Comparison of ENCODE assay signal across 8 cellular contexts in genomic region chr5:95842955-95843544, GRCh38. TPM values are rescaled to one million over a fixed set of nuclear protein-coding genes. Genes with fewer than 3 reads are reported as not detected.
DNase-seq lines count a peak whose midpoint lies in the region; ATAC-seq, FAIRE-seq and TF ChIP-seq lines count a peak whose summit lies in the region.

No MANE protein-coding gene starts in this region.

- H3K4me3 ChIP-seq in naive thymus-derived CD4-positive, alpha-beta T cell (ENCODE audit: low read length) = no peak overlapping the region

- H3K4me1 ChIP-seq in naive thymus-derived CD4-positive, alpha-beta T cell (ENCODE audit: control insufficient read depth in 2 of 2, insufficient read depth in 2 of 2, low read length in 2 of 2) = peaks cover 10 to 13% of the 10 kb centered on the region in 2 donors

- TF ChIP-seq CTCF in VCaP (conservative IDR thresholded peaks at IDR 0.05) = no peak

- peaks cover 2% of the 10 kb centered on the region for H3K27me3 Mint-ChIP-seq in dendritic cell treated with granulocyte-macrophage colony-stimulating factor and Interleukin-4, amounts not matched to agents 40 ng/mL and 50 ng/mL, for 4 days
- peaks cover 0 to 6% (median 0%) of the 10 kb centered on the region in 5 donors for H3K27me3 Mint-ChIP-seq in naive thymus-derived CD4-positive, alpha-beta T cell

- CTCF ChIA-PET in naive thymus-derived CD4-positive, alpha-beta T cell (lab: Charles Lee) = interaction anchor here (0.6 to 15.0 kb wide), 11 partner anchors 8 to 198 kb away, joined by 3 to 357 read pairs (median 5); partner anchors contain the start of gene GLRX

- H3K4me1 Mint-ChIP-seq in dendritic cell treated with granulocyte-macrophage colony-stimulating factor and Interleukin-4, amounts not matched to agents 40 ng/mL and 50 ng/mL, for 4 days (ENCODE audit: low read depth) = peaks cover 65% of the 10 kb centered on the region
- peaks cover 18 to 30% (median 22%) of the 10 kb centered on the region in 7 donors for H3K4me1 Mint-ChIP-seq in naive thymus-derived CD4-positive, alpha-beta T cell

- H3K9me3 ChIP-seq in naive thymus-derived CD4-positive, alpha-beta T cell (ENCODE audit: control insufficient read depth in 2 of 3, low read length in 3 of 3) = no peaks in the 10 kb centered on the region

- POLR2A ChIA-PET in naive thymus-derived CD4-positive, alpha-beta T cell (lab: Charles Lee) = interaction anchor here (0.8 to 2.0 kb wide), 7 partner anchors 11 to 83 kb away, joined by 3 to 16 read pairs (median 4); no protein-coding TSS in a partner anchor

- H3K4me3 Mint-ChIP-seq in dendritic cell treated with granulocyte-macrophage colony-stimulating factor and Interleukin-4, amounts not matched to agents 40 ng/mL and 50 ng/mL, for 4 days = no peak overlapping the region
- peak overlapping the region in 8 of 10 donors; percentile 34 to 72 (median 58) for H3K4me3 Mint-ChIP-seq in naive thymus-derived CD4-positive, alpha-beta T cell

- H3K36me3 ChIP-seq in naive thymus-derived CD4-positive, alpha-beta T cell (ENCODE audit: control insufficient read depth in 2 of 3, insufficient read depth in 3 of 3, low read length in 3 of 3) = no peaks in the 10 kb centered on the region

- no peaks in the 10 kb centered on the region for H3K9me3 Mint-ChIP-seq in dendritic cell treated with granulocyte-macrophage colony-stimulating factor and Interleukin-4, amounts not matched to agents 40 ng/mL and 50 ng/mL, for 4 days
- no peaks in the 10 kb centered on the region for H3K9me3 Mint-ChIP-seq in naive thymus-derived CD4-positive, alpha-beta T cell

- ATAC-seq in GM21528 (IDR thresholded peaks at IDR 0.05; ENCODE audit: low FRiP score, unreplicated experiment) = peak; percentile 89
- peak; percentile 86 for ATAC-seq in naive thymus-derived CD4-positive, alpha-beta T cell

- H3K27ac ChIP-seq in VCaP = peak overlapping the region; percentile 47
- H3K27ac ChIP-seq in naive thymus-derived CD4-positive, alpha-beta T cell (ENCODE audit: low read depth, low read length) = peak overlapping the region; percentile 26

- no peaks in the 10 kb centered on the region for H3K36me3 Mint-ChIP-seq in dendritic cell treated with granulocyte-macrophage colony-stimulating factor and Interleukin-4, amounts not matched to agents 40 ng/mL and 50 ng/mL, for 4 days (ENCODE audit: low read depth)
- H3K36me3 Mint-ChIP-seq in naive thymus-derived CD4-positive, alpha-beta T cell = no peaks in the 10 kb centered on the region

- DNase-seq in Daoy (ENCODE audit: low read depth) = peak; percentile 83
- DNase-seq in HUDEP-2 (lab: John Stamatoyannopoulos, UW; ENCODE audit: unreplicated experiment in 76 of 76) = peak in 73 of 76 experiments; percentile 10 to 90 (median 71)
- peak; percentile 23 to 62 (median 46) for DNase-seq in naive thymus-derived CD4-positive, alpha-beta T cell
- DNase-seq in urothelium cell line (ENCODE audit: low spot score) = peak; percentile 76
- no peak for DNase-seq in HuH-7 (ENCODE audit: low spot score)

- no peak for FAIRE-seq in urothelium cell line (lab: Jason Lieb, UNC)

- peak overlapping the region; percentile 88 for H3K27ac Mint-ChIP-seq in dendritic cell treated with granulocyte-macrophage colony-stimulating factor and Interleukin-4, amounts not matched to agents 40 ng/mL and 50 ng/mL, for 4 days
- peak overlapping the region; percentile 54 to 94 (median 87) for H3K27ac Mint-ChIP-seq in naive thymus-derived CD4-positive, alpha-beta T cell

- intact Hi-C loops in dendritic cell treated with granulocyte-macrophage colony-stimulating factor and Interleukin-4, amounts not matched to agents 40 ng/mL and 50 ng/mL, for 4 days (cut with micrococcal nuclease) = loop anchor here (1.0 to 5.0 kb wide), 5 partner anchors 18 to 286 kb away; partner anchors contain the start of genes ARSK and RFESD
- intact Hi-C loops in naive thymus-derived CD4-positive, alpha-beta T cell (cut with micrococcal nuclease) = loop anchor here (1.0 to 2.0 kb wide), 10 partner anchors 8 to 288 kb away; partner anchors contain the start of genes ARSK (in 1 of the 2) and RHOBTB3 (in 1 of the 2)

- H3K27me3 ChIP-seq in naive thymus-derived CD4-positive, alpha-beta T cell (ENCODE audit: control insufficient read depth in 2 of 2, insufficient read depth in 2 of 2, low read length in 2 of 2) = no peaks in the 10 kb centered on the region

RNA-seq across cellular contexts. Expression of gene GLRX, which starts 20.5 kb away (rescaled TPM):
- total RNA-seq in Daoy (2014; rRNA removed; shearing (Covaris generic)) = 7.1 and 8.3 TPM in 2 replicates
- 10 to 100 TPM; 26.3 to 89.5 (median 55.6) TPM for total RNA-seq in naive thymus-derived CD4-positive, alpha-beta T cell
- 100 to 1,000 TPM; 187 to 205 TPM for polyA plus RNA-seq in naive thymus-derived CD4-positive, alpha-beta T cell
